In the genomic region with DNA sequence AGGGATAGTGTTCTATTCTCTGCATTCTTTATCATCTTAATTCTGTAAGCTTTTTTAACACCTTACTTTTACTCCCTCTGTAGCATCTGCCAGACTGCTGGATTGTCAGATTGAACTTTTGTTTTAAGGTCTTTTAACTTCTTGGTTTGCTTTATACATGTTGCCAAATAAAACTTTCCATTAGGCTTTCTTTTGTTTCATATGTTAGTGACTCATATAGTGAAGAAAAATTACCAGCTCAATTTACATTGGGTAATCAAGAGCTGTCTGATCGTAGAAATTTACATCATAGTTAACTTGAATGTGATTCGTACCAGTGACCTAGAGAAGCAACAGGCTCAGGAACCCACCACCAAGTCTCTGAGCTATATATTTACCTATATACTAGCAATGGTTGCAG, we compare ENCODE assay signal across 28 cellular contexts.
"Had no signal": no experiment of that assay in that cellular context is flagged by ENCODE, and none has a peak within 500 bp of the region (broad histone marks: within the 10 kb centered on the region; RNA-seq: fewer than 3 reads in every experiment).

No MANE protein-coding gene starts in this region.

- H3K9me3 ChIP-seq: neutrophil, uterus had no signal

- H3K4me3 Mint-ChIP-seq: activated naive CD8-positive, alpha-beta T cell; central memory CD8-positive, alpha-beta T cell; mesothelial cell of epicardium; naive B cell; nephron progenitor cell; stimulated activated memory B cell treated with anti-CD40 and anti-IgM and Interleukin-4, amounts not matched to agents 10 μg/mL and 1 μg/mL and 100 μg/mL, for 72 hours; stimulated activated naive CD8-positive, alpha-beta T cell treated with anti-CD3 and anti-CD28 coated beads, Interleukin-15, amount 100 ng/mL, for 72 hours; T-helper 2 cell treated with Interferon-gamma antibody and Interleukin-4, amounts not matched to agents 5 μg/mL and 100 μg/mL, for 36 hours; type B pancreatic cell had no signal

- H3K36me3 Mint-ChIP-seq: activated naive CD8-positive, alpha-beta T cell; mesothelial cell of epicardium; naive B cell; stimulated activated memory B cell treated with anti-CD40 and anti-IgM and Interleukin-4, amounts not matched to agents 10 μg/mL and 1 μg/mL and 100 μg/mL, for 72 hours; type B pancreatic cell had no signal

- H3K27me3 ChIP-seq: neutrophil, uterus had no signal

- H3K36me3 ChIP-seq: neutrophil, uterus had no signal

- H3K4me1 ChIP-seq: uterus had no signal

- H3K27me3 Mint-ChIP-seq: activated naive CD8-positive, alpha-beta T cell; central memory CD8-positive, alpha-beta T cell; naive B cell; stimulated activated memory B cell treated with anti-CD40 and anti-IgM and Interleukin-4, amounts not matched to agents 10 μg/mL and 1 μg/mL and 100 μg/mL, for 72 hours; stimulated activated naive CD8-positive, alpha-beta T cell treated with anti-CD3 and anti-CD28 coated beads, Interleukin-15, amount 100 ng/mL, for 72 hours; type B pancreatic cell had no signal

- ATAC-seq: activated CD4-positive, CD25-positive, alpha-beta regulatory T cell treated with anti-CD3 and anti-CD28 coated beads, Interleukin-2, amount 50 U/mL, for 24 hours; left cardiac atrium; left ventricle myocardium superior; sciatic nerve; stimulated activated memory B cell treated with anti-CD40 and anti-IgM and Interleukin-4, amounts not matched to agents 10 μg/mL and 1 μg/mL and 100 μg/mL, for 72 hours; stimulated activated naive CD8-positive, alpha-beta T cell treated with anti-CD3 and anti-CD28 coated beads, Interleukin-15, amount 100 ng/mL, for 72 hours had no signal

- H3K27ac Mint-ChIP-seq: activated naive CD8-positive, alpha-beta T cell; mesothelial cell of epicardium; naive B cell; nephron progenitor cell; stimulated activated memory B cell treated with anti-CD40 and anti-IgM and Interleukin-4, amounts not matched to agents 10 μg/mL and 1 μg/mL and 100 μg/mL, for 72 hours; stimulated activated naive CD8-positive, alpha-beta T cell treated with anti-CD3 and anti-CD28 coated beads, Interleukin-15, amount 100 ng/mL, for 72 hours; T-helper 2 cell treated with Interferon-gamma antibody and Interleukin-4, amounts not matched to agents 5 μg/mL and 100 μg/mL, for 36 hours; type B pancreatic cell had no signal

- H3K27ac ChIP-seq: dorsolateral prefrontal cortex, neutrophil, uterus, VCaP had no signal

- H3K4me3 ChIP-seq: dorsolateral prefrontal cortex, uterus had no signal

- H3K9me3 Mint-ChIP-seq: central memory CD8-positive, alpha-beta T cell; mesothelial cell of epicardium; nephron progenitor cell; stimulated activated memory B cell treated with anti-CD40 and anti-IgM and Interleukin-4, amounts not matched to agents 10 μg/mL and 1 μg/mL and 100 μg/mL, for 72 hours; type B pancreatic cell had no signal

- H3K4me1 Mint-ChIP-seq: central memory CD8-positive, alpha-beta T cell; mesothelial cell of epicardium; naive B cell; nephron progenitor cell; stimulated activated memory B cell treated with anti-CD40 and anti-IgM and Interleukin-4, amounts not matched to agents 10 μg/mL and 1 μg/mL and 100 μg/mL, for 72 hours; stimulated activated naive CD8-positive, alpha-beta T cell treated with anti-CD3 and anti-CD28 coated beads, Interleukin-15, amount 100 ng/mL, for 72 hours had no signal

- DNase-seq: activated CD4-positive, alpha-beta T cell treated with anti-CD3 and anti-CD28 coated beads for 48 hours; activated CD4-positive, alpha-beta T cell treated with anti-CD3 and anti-CD28 coated beads, Interleukin-2, amount 50 U/mL, for 48 hours; activated CD8-positive, alpha-beta memory T cell treated with anti-CD3 and anti-CD28 coated beads for 24 hours; activated effector memory CD4-positive, alpha-beta T cell treated with Interleukin-2 at 50 U/mL for 16 hours; activated naive CD4-positive, alpha-beta T cell treated with Interleukin-2 at 50 U/mL for 16 hours; aorta; dorsolateral prefrontal cortex; effector memory CD4-positive, alpha-beta T cell; left cardiac atrium; left ventricle myocardium superior; naive B cell; nephron progenitor cell; small intestine; stimulated activated CD4-positive, alpha-beta T cell treated with anti-CD3 and anti-CD28 coated beads, Interleukin-4, amount 100 ng/mL, for 24 hours; stimulated activated naive CD8-positive, alpha-beta T cell treated with anti-CD3 and anti-CD28 coated beads, Interleukin-15, amount 100 ng/mL, for 72 hours; substantia nigra; T-helper 1 cell; uterus had no signal
